Comparison of ENCODE assay signal across 1 cellular context in genomic region chr12:15122349-15122748, GRCh38.
TF ChIP-seq lines count a peak whose summit lies in the region.

No MANE protein-coding gene starts in this region.

TF ChIP-seq in liver, 16 proteins besides CTCF, POLR2A, EP300 and RAD21 (continued from another document):
- TF ChIP-seq ZBTB33 (IDR thresholded peaks at IDR 0.05) (no peak), TAF1 (conservative IDR thresholded peaks at IDR 0.05) (no peak), NR2F2 (IDR thresholded peaks at IDR 0.05) (peak; percentile 80), YY1 (IDR thresholded peaks at IDR 0.05) (no peak), ATF3 (IDR thresholded peaks at IDR 0.05) (no peak), RXRA (IDR thresholded peaks at IDR 0.05) (peak; percentile 45 to 55), HNF4G (IDR thresholded peaks at IDR 0.05) (no peak)
